8 cellular contexts compared by ENCODE assay signal in genomic region chr14:49852351-49853157, GRCh38. TPM values are rescaled to one million over a fixed set of nuclear protein-coding genes. Genes with fewer than 3 reads are reported as not detected.
A peak's percentile ranks its signal among the peaks of the same experiment; 100 is the strongest.
DNase-seq lines count a peak whose midpoint lies in the region; FAIRE-seq and TF ChIP-seq lines count a peak whose summit lies in the region.

Gene NEMF, minus strand, starts transcription at chr14:49852788. Its CDS starts 35 bp downstream, at chr14:49852753.

- peak within 1 kb of the TSS; percentile 78 for H3K9ac ChIP-seq in H9 (ENCODE audit: extremely low read depth, insufficient read length, low read length)

- no peak within 1 kb of the TSS for H2AK5ac ChIP-seq in H9 (ENCODE audit: insufficient read length, low read length)

- H3K4ac ChIP-seq in H9 (ENCODE audit: low read depth, low read length) = no peak within 1 kb of the TSS

- peak within 1 kb of the TSS; percentile 48 for H3K14ac ChIP-seq in H9 (ENCODE audit: insufficient read depth, low read length)

- H3K4me3 ChIP-seq in SJCRH30 (peak within 1 kb of the TSS; percentile 87), suprapubic skin (peak within 1 kb of the TSS; percentile 79)

- H3K27ac ChIP-seq in H9 (ENCODE audit: insufficient read length, low read depth, low read length) (no peak within 1 kb of the TSS), SJCRH30 (peak within 1 kb of the TSS; percentile 62), suprapubic skin (peak within 1 kb of the TSS; percentile 92)

- H2BK20ac ChIP-seq in H9 (ENCODE audit: low read depth, low read length, poor library complexity, severe bottlenecking) = no peak within 1 kb of the TSS

- H3K79me2 ChIP-seq in H9 (ENCODE audit: insufficient read depth, low read length) = peaks cover 4% of the 10 kb centered on the region; the same call in 1 of the 2 replicates

- peaks cover 4% of the 10 kb centered on the region; the same call in 1 of the 2 replicates for H3K27me3 Mint-ChIP-seq in H9 (ENCODE audit: low read depth)

- TF ChIP-seq CTCF in H9 (conservative IDR thresholded peaks at IDR 0.05) (peak; percentile 84), suprapubic skin (IDR thresholded peaks at IDR 0.05) (peak; percentile 62 to 72)

- no peak for FAIRE-seq in frontal cortex (lab: Jason Lieb, UNC)

- H3K56ac ChIP-seq in H9 (ENCODE audit: insufficient read length, low read depth, low read length) = no peak within 1 kb of the TSS

- H3K36me3 ChIP-seq in SJCRH30 (peaks cover 15% of the 10 kb centered on the region), suprapubic skin (peaks cover 16% of the 10 kb centered on the region)

- H3K4me1 Mint-ChIP-seq in H9 = peaks cover 8 to 11% of the 10 kb centered on the region in 2 experiments

- no peak within 1 kb of the TSS for H4K91ac ChIP-seq in H9 (ENCODE audit: insufficient read length, low read depth, low read length)

- H3K27me3 ChIP-seq in H9 (ENCODE audit: insufficient read depth, low read length) (no peaks in the 10 kb centered on the region), SJCRH30 (no peaks in the 10 kb centered on the region), suprapubic skin (no peaks in the 10 kb centered on the region)

- no peak within 1 kb of the TSS for H4K5ac ChIP-seq in H9 (ENCODE audit: insufficient read length, low read depth, low read length)

- no peak within 1 kb of the TSS for H4K8ac ChIP-seq in H9 (replicated peaks; ENCODE audit: insufficient read length, low read depth, low read length)

- no peaks in the 10 kb centered on the region for H3K23me2 ChIP-seq in H9 (ENCODE audit: insufficient read length, low read depth, low read length, poor library complexity, severe bottlenecking)

- H3K4me2 ChIP-seq in H9 (ENCODE audit: insufficient read depth, insufficient read length, low read length) = peak within 1 kb of the TSS; percentile 50

- no peaks in the 10 kb centered on the region for H4K20me1 ChIP-seq in H9 (ENCODE audit: control insufficient read depth, insufficient read depth, insufficient read length)

- H3K4me1 ChIP-seq in H9 (ENCODE audit: insufficient read depth, low read length) = no peaks in the 10 kb centered on the region
- H3K4me1 ChIP-seq in SJCRH30 = no peaks in the 10 kb centered on the region
- peaks cover 31% of the 10 kb centered on the region for H3K4me1 ChIP-seq in suprapubic skin

- H3K9me3 Mint-ChIP-seq in H9 = no peaks in the 10 kb centered on the region; a peak in 2 of 5 replicates

- H3T11ph ChIP-seq in H9 (ENCODE audit: low read length) = no peak within 1 kb of the TSS

- no CpG with 5 or more reads among the region's 49 CpGs for WGBS in H9 (ENCODE audit: extremely low coverage, insufficient read length, low lambda C conversion rate)
- WGBS in suprapubic skin = 0% methylated on average over 32 of the region's 49 CpGs

- H3K36me3 Mint-ChIP-seq in H9 (ENCODE audit: insufficient read depth in 1 of 3, low read depth in 3 of 3) = peaks cover 14 to 26% (median 20%) of the 10 kb centered on the region in 3 experiments

- peak within 1 kb of the TSS; percentile 8 for H3K18ac ChIP-seq in H9 (ENCODE audit: insufficient read length, low read depth, low read length)

- peak within 1 kb of the TSS; percentile 42 for H2AFZ ChIP-seq in H9 (ENCODE audit: low read length)

- no peaks in the 10 kb centered on the region for H3K9me3 ChIP-seq in H9 (ENCODE audit: control insufficient read depth, low read depth, low read length)
- H3K9me3 ChIP-seq in SJCRH30 (replicated peaks) = no peaks in the 10 kb centered on the region
- no peaks in the 10 kb centered on the region for H3K9me3 ChIP-seq in suprapubic skin

- TF ChIP-seq EP300 in suprapubic skin (IDR thresholded peaks at IDR 0.05) = no peak

- no peaks in the 10 kb centered on the region for H3K79me1 ChIP-seq in H9 (ENCODE audit: insufficient read depth, low read depth, low read length, poor library complexity, severe bottlenecking)

- H3K4me3 Mint-ChIP-seq in H9 = peak within 1 kb of the TSS; percentile 97 to 98

- H2BK15ac ChIP-seq in H9 (ENCODE audit: low read depth, low read length) = no peak within 1 kb of the TSS

- no peak within 1 kb of the TSS for H2BK5ac ChIP-seq in H9 (ENCODE audit: insufficient read length, low read length)

- no peak within 1 kb of the TSS for H2BK120ac ChIP-seq in H9 (ENCODE audit: low read depth, low read length, poor library complexity, severe bottlenecking)

- H3K23ac ChIP-seq in H9 (ENCODE audit: insufficient read length, low read depth, low read length) = no peak within 1 kb of the TSS

- DNase-seq in GDM1 (lab: John Stamatoyannopoulos, UW) = peak; percentile 86
- peak; percentile 86 for DNase-seq in H9
- DNase-seq in M059J (ENCODE audit: low read depth) = peak; percentile 84
- DNase-seq in SJCRH30 = peak; percentile 86 to 94
- DNase-seq in activated naive CD4-positive, alpha-beta T cell (lab: John Stamatoyannopoulos, UW) = peak; percentile 49 to 73 (median 58)
- DNase-seq in frontal cortex (ENCODE audit: low spot score in 2 of 2) = peak; percentile 61 to 68
- peak; percentile 55 for DNase-seq in non-pigmented ciliary epithelial cell (ENCODE audit: low read depth)
- DNase-seq in suprapubic skin (ENCODE audit: low spot score in 2 of 2) = peak; percentile 86 to 91

- TF ChIP-seq POLR2A in suprapubic skin (IDR thresholded peaks at IDR 0.05) = peak in 1 of 2 donors; percentile 84

- peak within 1 kb of the TSS; percentile 95 to 100 (median 99) for H3K27ac Mint-ChIP-seq in H9

- H2BK12ac ChIP-seq in H9 (ENCODE audit: insufficient read length, low read depth, low read length) = no peak within 1 kb of the TSS

RNA-seq across cellular contexts. Expression of gene NEMF, which starts in this region (rescaled TPM):
- total RNA-seq in H9 (2021) (54.3 and 57.4 TPM in 2 replicates), frontal cortex (132 TPM), suprapubic skin (100 to 1,000 TPM in 1 of 4 donors, 10 to 100 TPM in 3; 70.6 to 181 (median 81.5) TPM)
- total RNA-seq in M059J (2014; rRNA removed; shearing (Covaris generic)) = 27.3 and 30.6 TPM in 2 replicates
- total RNA-seq in SJCRH30 (2014; rRNA removed; shearing (Covaris generic)) = 49.6 and 66.1 TPM in 2 replicates
